2 cellular contexts compared by ENCODE assay signal in genomic region chr11:125587480-125587879, GRCh38.
TF ChIP-seq lines count a peak whose summit lies in the region.

No MANE protein-coding gene starts in this region.

TF ChIP-seq in HepG2, 621 proteins besides CTCF, POLR2A, EP300 and RAD21:
- TF ChIP-seq MAFK (conservative IDR thresholded peaks at IDR 0.05 in 1 of 2, IDR thresholded peaks at IDR 0.05 in 1 of 2; ENCODE audit: low read length in 2 of 2) (peak; percentile 43 to 70), MAFF (IDR thresholded peaks at IDR 0.05; ENCODE audit: low read depth, low read length) (peak; percentile 37)
- TF ChIP-seq, protein P1, sequence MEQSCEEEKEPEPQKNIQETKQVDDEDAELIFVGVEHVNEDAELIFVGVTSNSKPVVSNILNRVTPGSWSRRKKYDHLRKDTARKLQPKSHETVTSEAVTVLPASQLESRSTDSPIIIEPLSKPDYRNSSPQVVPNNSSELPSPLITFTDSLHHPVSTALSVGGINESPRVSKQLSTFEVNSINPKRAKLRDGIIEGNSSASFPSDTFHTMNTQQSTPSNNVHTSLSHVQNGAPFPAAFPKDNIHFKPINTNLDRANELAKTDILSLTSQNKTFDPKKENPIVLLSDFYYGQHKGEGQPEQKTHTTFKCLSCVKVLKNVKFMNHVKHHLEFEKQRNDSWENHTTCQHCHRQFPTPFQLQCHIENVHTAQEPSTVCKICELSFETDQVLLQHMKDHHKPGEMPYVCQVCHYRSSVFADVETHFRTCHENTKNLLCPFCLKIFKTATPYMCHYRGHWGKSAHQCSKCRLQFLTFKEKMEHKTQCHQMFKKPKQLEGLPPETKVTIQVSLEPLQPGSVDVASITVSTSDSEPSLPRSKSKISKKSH (CRISPR knock-in tag; IDR thresholded peaks at IDR 0.05; ENCODE audit: borderline replicate concordance) = no peak

TF ChIP-seq in WTC11, 78 proteins besides CTCF, POLR2A, EP300 and RAD21:
- TF ChIP-seq ZNF416 (CRISPR knock-in tag; IDR thresholded peaks at IDR 0.05) (no peak), TP53 (CRISPR knock-in tag; IDR thresholded peaks at IDR 0.05) (no peak), FOXP1 (CRISPR knock-in tag; IDR thresholded peaks at IDR 0.05; ENCODE audit: borderline replicate concordance) (no peak), FOXJ3 (CRISPR knock-in tag; IDR thresholded peaks at IDR 0.05; ENCODE audit: borderline replicate concordance) (no peak), OVOL2 (CRISPR knock-in tag; IDR thresholded peaks at IDR 0.05; ENCODE audit: borderline replicate concordance) (no peak), ZNF423 (CRISPR knock-in tag; IDR thresholded peaks at IDR 0.05) (no peak), KAT7 (CRISPR knock-in tag; IDR thresholded peaks at IDR 0.05; ENCODE audit: borderline replicate concordance) (no peak), RELA (CRISPR knock-in tag; IDR thresholded peaks at IDR 0.05; ENCODE audit: borderline replicate concordance) (no peak), PREB (CRISPR knock-in tag; IDR thresholded peaks at IDR 0.05; ENCODE audit: borderline replicate concordance) (no peak), ZNF317 (CRISPR knock-in tag; IDR thresholded peaks at IDR 0.05; ENCODE audit: borderline replicate concordance, low read depth) (no peak), ESRRA (CRISPR knock-in tag; IDR thresholded peaks at IDR 0.05; ENCODE audit: borderline replicate concordance) (no peak), IRF2 (CRISPR knock-in tag; IDR thresholded peaks at IDR 0.05; ENCODE audit: borderline replicate concordance, low read depth) (no peak), NR3C1 (CRISPR knock-in tag; conservative IDR thresholded peaks at IDR 0.05; ENCODE audit: low read depth) (no peak), ZNF121 (CRISPR knock-in tag; IDR thresholded peaks at IDR 0.05) (no peak)
- TF ChIP-seq, protein P2, sequence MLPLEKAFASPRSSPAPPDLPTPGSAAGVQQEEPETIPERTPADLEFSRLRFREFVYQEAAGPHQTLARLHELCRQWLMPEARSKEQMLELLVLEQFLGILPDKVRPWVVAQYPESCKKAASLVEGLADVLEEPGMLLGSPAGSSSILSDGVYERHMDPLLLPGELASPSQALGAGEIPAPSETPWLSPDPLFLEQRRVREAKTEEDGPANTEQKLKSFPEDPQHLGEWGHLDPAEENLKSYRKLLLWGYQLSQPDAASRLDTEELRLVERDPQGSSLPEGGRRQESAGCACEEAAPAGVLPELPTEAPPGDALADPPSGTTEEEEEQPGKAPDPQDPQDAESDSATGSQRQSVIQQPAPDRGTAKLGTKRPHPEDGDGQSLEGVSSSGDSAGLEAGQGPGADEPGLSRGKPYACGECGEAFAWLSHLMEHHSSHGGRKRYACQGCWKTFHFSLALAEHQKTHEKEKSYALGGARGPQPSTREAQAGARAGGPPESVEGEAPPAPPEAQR (CRISPR knock-in tag; IDR thresholded peaks at IDR 0.05) = no peak
- TF ChIP-seq, protein P3, sequence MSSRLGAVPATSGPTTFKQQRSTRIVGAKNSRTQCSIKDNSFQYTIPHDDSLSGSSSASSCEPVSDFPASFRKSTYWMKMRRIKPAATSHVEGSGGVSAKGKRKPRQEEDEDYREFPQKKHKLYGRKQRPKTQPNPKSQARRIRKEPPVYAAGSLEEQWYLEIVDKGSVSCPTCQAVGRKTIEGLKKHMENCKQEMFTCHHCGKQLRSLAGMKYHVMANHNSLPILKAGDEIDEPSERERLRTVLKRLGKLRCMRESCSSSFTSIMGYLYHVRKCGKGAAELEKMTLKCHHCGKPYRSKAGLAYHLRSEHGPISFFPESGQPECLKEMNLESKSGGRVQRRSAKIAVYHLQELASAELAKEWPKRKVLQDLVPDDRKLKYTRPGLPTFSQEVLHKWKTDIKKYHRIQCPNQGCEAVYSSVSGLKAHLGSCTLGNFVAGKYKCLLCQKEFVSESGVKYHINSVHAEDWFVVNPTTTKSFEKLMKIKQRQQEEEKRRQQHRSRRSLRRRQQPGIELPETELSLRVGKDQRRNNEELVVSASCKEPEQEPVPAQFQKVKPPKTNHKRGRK (CRISPR knock-in tag; IDR thresholded peaks at IDR 0.05; ENCODE audit: borderline replicate concordance) = no peak
- TF ChIP-seq, protein P4, sequence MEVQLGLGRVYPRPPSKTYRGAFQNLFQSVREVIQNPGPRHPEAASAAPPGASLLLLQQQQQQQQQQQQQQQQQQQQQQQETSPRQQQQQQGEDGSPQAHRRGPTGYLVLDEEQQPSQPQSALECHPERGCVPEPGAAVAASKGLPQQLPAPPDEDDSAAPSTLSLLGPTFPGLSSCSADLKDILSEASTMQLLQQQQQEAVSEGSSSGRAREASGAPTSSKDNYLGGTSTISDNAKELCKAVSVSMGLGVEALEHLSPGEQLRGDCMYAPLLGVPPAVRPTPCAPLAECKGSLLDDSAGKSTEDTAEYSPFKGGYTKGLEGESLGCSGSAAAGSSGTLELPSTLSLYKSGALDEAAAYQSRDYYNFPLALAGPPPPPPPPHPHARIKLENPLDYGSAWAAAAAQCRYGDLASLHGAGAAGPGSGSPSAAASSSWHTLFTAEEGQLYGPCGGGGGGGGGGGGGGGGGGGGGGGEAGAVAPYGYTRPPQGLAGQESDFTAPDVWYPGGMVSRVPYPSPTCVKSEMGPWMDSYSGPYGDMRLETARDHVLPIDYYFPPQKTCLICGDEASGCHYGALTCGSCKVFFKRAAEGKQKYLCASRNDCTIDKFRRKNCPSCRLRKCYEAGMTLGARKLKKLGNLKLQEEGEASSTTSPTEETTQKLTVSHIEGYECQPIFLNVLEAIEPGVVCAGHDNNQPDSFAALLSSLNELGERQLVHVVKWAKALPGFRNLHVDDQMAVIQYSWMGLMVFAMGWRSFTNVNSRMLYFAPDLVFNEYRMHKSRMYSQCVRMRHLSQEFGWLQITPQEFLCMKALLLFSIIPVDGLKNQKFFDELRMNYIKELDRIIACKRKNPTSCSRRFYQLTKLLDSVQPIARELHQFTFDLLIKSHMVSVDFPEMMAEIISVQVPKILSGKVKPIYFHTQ (CRISPR knock-in tag; IDR thresholded peaks at IDR 0.05) = no peak
- TF ChIP-seq, protein P5, sequence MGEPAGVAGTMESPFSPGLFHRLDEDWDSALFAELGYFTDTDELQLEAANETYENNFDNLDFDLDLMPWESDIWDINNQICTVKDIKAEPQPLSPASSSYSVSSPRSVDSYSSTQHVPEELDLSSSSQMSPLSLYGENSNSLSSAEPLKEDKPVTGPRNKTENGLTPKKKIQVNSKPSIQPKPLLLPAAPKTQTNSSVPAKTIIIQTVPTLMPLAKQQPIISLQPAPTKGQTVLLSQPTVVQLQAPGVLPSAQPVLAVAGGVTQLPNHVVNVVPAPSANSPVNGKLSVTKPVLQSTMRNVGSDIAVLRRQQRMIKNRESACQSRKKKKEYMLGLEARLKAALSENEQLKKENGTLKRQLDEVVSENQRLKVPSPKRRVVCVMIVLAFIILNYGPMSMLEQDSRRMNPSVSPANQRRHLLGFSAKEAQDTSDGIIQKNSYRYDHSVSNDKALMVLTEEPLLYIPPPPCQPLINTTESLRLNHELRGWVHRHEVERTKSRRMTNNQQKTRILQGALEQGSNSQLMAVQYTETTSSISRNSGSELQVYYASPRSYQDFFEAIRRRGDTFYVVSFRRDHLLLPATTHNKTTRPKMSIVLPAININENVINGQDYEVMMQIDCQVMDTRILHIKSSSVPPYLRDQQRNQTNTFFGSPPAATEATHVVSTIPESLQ (CRISPR knock-in tag; IDR thresholded peaks at IDR 0.05) = no peak
TF ChIP-seq in WTC11: peak in this region for 0.
